In genomic region chr20:61684136-61684535, GRCh38 we compare ENCODE assay signal across 27 cellular contexts.
"Had no signal": no experiment of that assay in that cellular context is flagged by ENCODE, and none has a peak within 500 bp of the region (broad histone marks: within the 10 kb centered on the region; RNA-seq: fewer than 3 reads in every experiment).

No MANE protein-coding gene starts in this region.

- H3K4me3 Mint-ChIP-seq: activated naive CD8-positive, alpha-beta T cell; mesothelial cell of epicardium; naive thymus-derived CD4-positive, alpha-beta T cell; neural crest cell; T-helper 2 cell treated with Interferon-gamma antibody and Interleukin-4, amounts not matched to agents 5 μg/mL and 100 μg/mL, for 36 hours had no signal

- H3K4me1 Mint-ChIP-seq: naive thymus-derived CD4-positive, alpha-beta T cell had no signal

- H2AFZ ChIP-seq: parathyroid adenoma had no signal

- H3K27me3 ChIP-seq: dorsolateral prefrontal cortex, spleen, tibial nerve had no signal

- H3K9me3 Mint-ChIP-seq: mesothelial cell of epicardium; neural crest cell; T-helper 2 cell treated with Interferon-gamma antibody and Interleukin-4, amounts not matched to agents 5 μg/mL and 100 μg/mL, for 36 hours had no signal

- ATAC-seq: activated CD4-positive, CD25-positive, alpha-beta regulatory T cell treated with anti-CD3 and anti-CD28 coated beads, Interleukin-2, amount 50 U/mL, for 24 hours; gastroesophageal sphincter; left lung; naive thymus-derived CD4-positive, alpha-beta T cell; right cardiac atrium had no signal

- H3K9ac ChIP-seq: parathyroid adenoma had no signal

- H3K4me3 ChIP-seq: cardiac muscle cell, coronary artery, dorsolateral prefrontal cortex, gastroesophageal sphincter, left lung, spleen, tibial nerve had no signal

- H3K27me3 Mint-ChIP-seq: activated naive CD8-positive, alpha-beta T cell had no signal

- H3K79me2 ChIP-seq: parathyroid adenoma had no signal

- H3K9me3 ChIP-seq: gastroesophageal sphincter, tibial nerve had no signal

- H3K4me1 ChIP-seq: gastroesophageal sphincter, left lung, parathyroid adenoma, spleen, tibial nerve had no signal

- H3K36me3 Mint-ChIP-seq: activated naive CD8-positive, alpha-beta T cell; mesothelial cell of epicardium; naive thymus-derived CD4-positive, alpha-beta T cell had no signal

- H3K36me3 ChIP-seq: cardiac muscle cell, gastroesophageal sphincter, left lung, spleen, tibial nerve, WERI-Rb-1 had no signal

- DNase-seq: activated CD4-positive, alpha-beta T cell treated with anti-CD3 and anti-CD28 coated beads for 48 hours; activated CD4-positive, alpha-beta T cell treated with anti-CD3 and anti-CD28 coated beads, Interleukin-2, amount 50 U/mL, for 48 hours; activated CD8-positive, alpha-beta memory T cell treated with anti-CD3 and anti-CD28 coated beads for 24 hours; activated effector memory CD4-positive, alpha-beta T cell treated with Interleukin-2 at 50 U/mL for 16 hours; activated naive CD4-positive, alpha-beta T cell treated with Interleukin-2 at 50 U/mL for 16 hours; cerebellar nuclear complex; dorsolateral prefrontal cortex; effector memory CD4-positive, alpha-beta T cell; erythroblast; naive thymus-derived CD4-positive, alpha-beta T cell; occipital lobe; spleen; stimulated activated naive CD4-positive, alpha-beta T cell; T-helper 1 cell; WERI-Rb-1 had no signal

- H3K27ac ChIP-seq: cardiac muscle cell, coronary artery, gastroesophageal sphincter, left lung, parathyroid adenoma, spleen, tibial nerve, WERI-Rb-1 had no signal

- H3K27ac Mint-ChIP-seq: activated naive CD8-positive, alpha-beta T cell; mesothelial cell of epicardium; naive thymus-derived CD4-positive, alpha-beta T cell; T-helper 2 cell treated with Interferon-gamma antibody and Interleukin-4, amounts not matched to agents 5 μg/mL and 100 μg/mL, for 36 hours had no signal
